ENCODE assay signal across 8 cellular contexts in genomic region chr5:179906795-179907569, GRCh38. TPM values are rescaled to one million over a fixed set of nuclear protein-coding genes. Genes with fewer than 3 reads are reported as not detected.
DNase-seq lines count a peak whose midpoint lies in the region; ATAC-seq, FAIRE-seq and TF ChIP-seq lines count a peak whose summit lies in the region.

No MANE protein-coding gene starts in this region.

- H3K27ac ChIP-seq in DOHH2 (ENCODE audit: low read depth, low read length), result no peak overlapping the region
- H3K27ac ChIP-seq in body of pancreas, result peak overlapping the region; percentile 30 to 85 (median 64)
- H3K27ac ChIP-seq in keratinocyte (ENCODE audit: control insufficient read depth, insufficient read depth, low read length), result peak overlapping the region; percentile 43

- H3K27me3 ChIP-seq in DOHH2 (ENCODE audit: control insufficient read depth, low read length) (no peaks in the 10 kb centered on the region), body of pancreas (no peaks in the 10 kb centered on the region), keratinocyte (ENCODE audit: control insufficient read depth, extremely low read depth, insufficient read depth, low read length) (no peaks in the 10 kb centered on the region)

- ATAC-seq in body of pancreas (peak; percentile 16), HG03521 (IDR thresholded peaks at IDR 0.05; ENCODE audit: unreplicated experiment) (no peak), GM18517 (IDR thresholded peaks at IDR 0.05; ENCODE audit: unreplicated experiment) (no peak)

- H3K4me1 ChIP-seq in DOHH2 (ENCODE audit: control insufficient read depth, low read length) (peaks cover 25% of the 10 kb centered on the region), body of pancreas (peaks cover 21% of the 10 kb centered on the region), keratinocyte (ENCODE audit: control insufficient read depth, extremely low read depth, insufficient read depth, low read length) (peaks cover 12% of the 10 kb centered on the region)

- WGBS in body of pancreas, 2 donors, result 0 to 5% methylated on average over 5 to 42 of the region's 54 CpGs

- dilution Hi-C loops in keratinocyte (cut with MboI; ENCODE audit: extremely low pct_ligation_motif_present, low sequenced_read_pairs), result no loop called here

- H3K9ac ChIP-seq in keratinocyte (ENCODE audit: control insufficient read depth, extremely low read depth, insufficient read depth, low read length), result peak overlapping the region; percentile 80

- TF ChIP-seq POLR2A in body of pancreas (IDR thresholded peaks at IDR 0.05), result no peak

- peaks cover 36% of the 10 kb centered on the region for H3K36me3 ChIP-seq in DOHH2 (ENCODE audit: control insufficient read depth, low read length)
- peaks cover 0 to 4% of the 10 kb centered on the region in 2 donors for H3K36me3 ChIP-seq in body of pancreas (replicated peaks in 1 of 2; ENCODE audit: insufficient read depth in 1 of 2, low read depth in 2 of 2)
- H3K36me3 ChIP-seq in keratinocyte (ENCODE audit: control insufficient read depth in 2 of 2, extremely low read depth in 1 of 2, insufficient read depth in 2 of 2, low read length in 2 of 2), result peaks cover 15 to 22% of the 10 kb centered on the region in 2 experiments

- H3K4me3 ChIP-seq in DOHH2 (ENCODE audit: low read length) (peak overlapping the region; percentile 82), HFF-Myc (replicated peaks; ENCODE audit: low read depth, low read length) (peak overlapping the region; percentile 77), body of pancreas (peak overlapping the region; percentile 36 to 52), keratinocyte (ENCODE audit: control insufficient read depth in 2 of 3, extremely low read depth in 1 of 3, insufficient read depth in 2 of 3, low read depth in 1 of 3, low read length in 3 of 3) (peak overlapping the region; percentile 72 to 85 (median 82))

- no peaks in the 10 kb centered on the region for H3K9me3 ChIP-seq in DOHH2 (ENCODE audit: control insufficient read depth, insufficient read depth, low read length)
- H3K9me3 ChIP-seq in body of pancreas, result no peaks in the 10 kb centered on the region
- no peaks in the 10 kb centered on the region for H3K9me3 ChIP-seq in keratinocyte (ENCODE audit: control insufficient read depth, low read depth, low read length)

- no peaks in the 10 kb centered on the region for H3K9me1 ChIP-seq in keratinocyte (ENCODE audit: control insufficient read depth, extremely low read depth, insufficient read depth, low read length)

- TF ChIP-seq CTCF in DOHH2 (IDR thresholded peaks at IDR 0.05; ENCODE audit: low read depth, low read length, poor library complexity, severe bottlenecking) (no peak), HFF-Myc (IDR thresholded peaks at IDR 0.05; ENCODE audit: low read depth, low read length, missing control alignments) (no peak), body of pancreas (IDR thresholded peaks at IDR 0.05) (no peak), keratinocyte (optimal IDR thresholded peaks at IDR 0.05 in 1 of 3, IDR thresholded peaks at IDR 0.05 in 1 of 3, conservative IDR thresholded peaks at IDR 0.05 in 1 of 3; ENCODE audit: extremely low read depth in 1 of 3, insufficient read depth in 2 of 3, low read length in 3 of 3) (no peak)

- peak overlapping the region; percentile 89 for H3K4me2 ChIP-seq in DOHH2 (ENCODE audit: low read length)
- peak overlapping the region; percentile 92 for H3K4me2 ChIP-seq in keratinocyte (ENCODE audit: control insufficient read depth, extremely low read depth, insufficient read depth, low read depth, low read length)

- DNase-seq in HFF-Myc (ENCODE audit: extremely low read depth, low read depth) (no peak), RPMI7951 (ENCODE audit: low read depth) (peak; percentile 18), body of pancreas (peak; percentile 45 to 68 (median 56)), keratinocyte (ENCODE audit: low read depth, low spot score) (no peak)
- peak; percentile 43 for DNase-seq in stimulated activated CD4-positive, alpha-beta T cell treated with anti-CD3 and anti-CD28 coated beads, Interleukin-15, amount 100 ng/mL, for 24 hours

- no peak for FAIRE-seq in keratinocyte (lab: Jason Lieb, UNC)

- peak overlapping the region; percentile 63 for H2AFZ ChIP-seq in keratinocyte (ENCODE audit: control insufficient read depth, low read length)

- intact Hi-C loops in body of pancreas (cut with DNase I), result loop anchor here (10.0 kb wide), 1 partner anchor 102 kb away; the partner anchor contains the start of gene MGAT4B

- H3F3A ChIP-seq in DOHH2 (ENCODE audit: control insufficient read depth, insufficient read depth), result no peaks in the 10 kb centered on the region

- H3K79me2 ChIP-seq in DOHH2 (ENCODE audit: control insufficient read depth, low read length) (peaks cover 30% of the 10 kb centered on the region), keratinocyte (ENCODE audit: control insufficient read depth, insufficient read depth, low read length) (peaks cover 47% of the 10 kb centered on the region)

- peaks cover 7% of the 10 kb centered on the region for H4K20me1 ChIP-seq in DOHH2 (ENCODE audit: control insufficient read depth, insufficient read depth, low read depth, low read length)
- H4K20me1 ChIP-seq in keratinocyte (ENCODE audit: control insufficient read depth, extremely low read depth, insufficient read depth, low read length), result peaks cover under 1% of the 10 kb centered on the region

- no peaks in the 10 kb centered on the region for H3K9me2 ChIP-seq in DOHH2 (replicated peaks; ENCODE audit: control insufficient read depth, low read length)

RNA-seq across cellular contexts. Expression of gene TBC1D9B, which starts 0.7 kb away (rescaled TPM):
- total RNA-seq in RPMI7951 (2014; rRNA removed; shearing (Covaris generic)), result 22.0 and 25.8 TPM in 2 replicates
- total RNA-seq in body of pancreas, result 100 to 1,000 TPM in 1 of 2 donors, 10 to 100 TPM in 1; 69.8 to 121 TPM
- polyA plus RNA-seq in keratinocyte, result 51.4 to 69.2 TPM (median 61.0 TPM) in 3 replicates
- 27.7 TPM for polyA plus RNA-seq in keratinocyte (2011; ENCODE audit: low read depth)
- polyA plus RNA-seq in keratinocyte (2011; cell fraction: cytosol; rRNA removed), result 36.2 and 57.0 TPM in 2 replicates
- 148 and 174 TPM in 2 replicates for polyA plus RNA-seq in keratinocyte (2011; cell fraction: nucleus; rRNA removed)
- polyA plus RNA-seq in keratinocyte (2012; ENCODE audit: low replicate concordance), result 55.7 and 70.7 TPM in 2 replicates
- polyA minus RNA-seq in keratinocyte, result 70.4 to 151 TPM (median 74.1 TPM) in 3 replicates
- polyA minus RNA-seq in keratinocyte (2011; cell fraction: cytosol; rRNA and poly(A)+ RNA removed), result 80.6 TPM
- polyA minus RNA-seq in keratinocyte (2011; cell fraction: nucleus; rRNA and poly(A)+ RNA removed), result 92.4 and 101 TPM in 2 replicates

RNA-seq across cellular contexts. Expression of gene MRNIP, which starts 48.4 kb away (rescaled TPM):
- 8.8 and 9.3 TPM in 2 replicates for total RNA-seq in RPMI7951 (2014; rRNA removed; shearing (Covaris generic))
- 10 to 100 TPM; 23.4 to 34.8 TPM for total RNA-seq in body of pancreas
- polyA plus RNA-seq in keratinocyte, result 12.3 to 19.9 TPM (median 14.9 TPM) in 3 replicates
- 10.0 TPM for polyA plus RNA-seq in keratinocyte (2011; ENCODE audit: low read depth)
- 5.1 and 5.7 TPM in 2 replicates for polyA plus RNA-seq in keratinocyte (2011; cell fraction: cytosol; rRNA removed)
- 97.9 and 116 TPM in 2 replicates for polyA plus RNA-seq in keratinocyte (2011; cell fraction: nucleus; rRNA removed)
- 10.0 and 27.9 TPM in 2 replicates for polyA plus RNA-seq in keratinocyte (2012; ENCODE audit: low replicate concordance)
- 7.6 to 12.9 TPM (median 12.3 TPM) in 3 replicates for polyA minus RNA-seq in keratinocyte
- 3.3 TPM for polyA minus RNA-seq in keratinocyte (2011; cell fraction: cytosol; rRNA and poly(A)+ RNA removed)
- 9.5 and 21.6 TPM in 2 replicates for polyA minus RNA-seq in keratinocyte (2011; cell fraction: nucleus; rRNA and poly(A)+ RNA removed)

Comparison
In these comparisons a context has a peak if more than half of its experiments do, and no peak if none do; other contexts are left out.
1. DNase-seq: peak in RPMI7951 (single experiment), body of pancreas (4 of 4) and stimulated activated CD4-positive, alpha-beta T cell treated with anti-CD3 and anti-CD28 coated beads, Interleukin-15, amount 100 ng/mL, for 24 hours (single experiment); none in HFF-Myc (single experiment) and keratinocyte (single experiment).
2. Peak in every context shown above with its lines, with median percentiles within 50 percentile points of each other: H3K4me3 ChIP-seq.